Comparison of ENCODE assay signal across 15 cellular contexts in genomic region chr1:119964673-119965363, GRCh38.
DNase-seq lines count a peak whose midpoint lies in the region; ATAC-seq and TF ChIP-seq lines count a peak whose summit lies in the region.
"Had no signal": no experiment of that assay in that cellular context is flagged by ENCODE, and none has a peak within 500 bp of the region (broad histone marks: within the 10 kb centered on the region; RNA-seq: fewer than 3 reads in every experiment).

No MANE protein-coding gene starts in this region.

- peaks cover 3% of the 10 kb centered on the region for H3K27me3 Mint-ChIP-seq in brain
- H3K27me3 Mint-ChIP-seq: naive B cell; stimulated activated naive CD8-positive, alpha-beta T cell treated with anti-CD3 and anti-CD28 coated beads, Interleukin-15, Interleukin-2, amounts not matched to agents 100 ng/mL and 50 ng/mL, for 24 hours had no signal

- H3K4me1 Mint-ChIP-seq in brain: peaks cover 66% of the 10 kb centered on the region
- H3K4me1 Mint-ChIP-seq: H9 had no signal

- no peak overlapping the region for H2AFZ ChIP-seq in GM23248

- H3K4me1 ChIP-seq in GM23248 (ENCODE audit: insufficient read depth) (peaks cover 36% of the 10 kb centered on the region), skeletal muscle satellite cell (ENCODE audit: control insufficient read depth, insufficient read depth, low read length) (peaks cover 44% of the 10 kb centered on the region)
- H3K4me1 ChIP-seq: SJCRH30 had no signal

- peak overlapping the region; percentile 20 for H3K4me2 ChIP-seq in GM23248 (ENCODE audit: unreplicated experiment)
- H3K4me2 ChIP-seq in skeletal muscle satellite cell (ENCODE audit: low read length): peak overlapping the region; percentile 40

- H3K79me2 ChIP-seq in GM23248 (ENCODE audit: insufficient read depth): peaks cover 55% of the 10 kb centered on the region

- H3K27me3 ChIP-seq in GM23248 (replicated peaks; ENCODE audit: insufficient read depth) (no peaks in the 10 kb centered on the region), skeletal muscle satellite cell (ENCODE audit: control insufficient read depth, insufficient read depth, low read length) (no peaks in the 10 kb centered on the region)
- H3K27me3 ChIP-seq: SJCRH30 had no signal

- no peak for TF ChIP-seq CTCF in brain (conservative IDR thresholded peaks at IDR 0.05)

- peak overlapping the region; percentile 45 for H3K27ac ChIP-seq in GM23248
- H3K27ac ChIP-seq: SJCRH30 had no signal

- ATAC-seq in left cardiac atrium (peak; percentile 39 to 51), HG03095 (IDR thresholded peaks at IDR 0.05; ENCODE audit: unreplicated experiment) (no peak)

- DNase-seq in GM23248 (peak; percentile 60), left cardiac atrium (no peak), kidney tubule cell (ENCODE audit: low spot score) (no peak), HuH-7.5 (ENCODE audit: low spot score) (no peak), NCI-H1417 treated with DMSO at 0.1 percent for 48 hours (lab: John Stamatoyannopoulos, UW) (no peak)
- DNase-seq: activated CD4-positive, alpha-beta T cell treated with anti-CD3 and anti-CD28 coated beads for 1 hour; activated effector memory CD4-positive, alpha-beta T cell treated with Interleukin-2 at 50 U/mL for 16 hours; H9; naive B cell; NCI-H510A had no signal

- H3K4me3 Mint-ChIP-seq in brain: peak overlapping the region in 1 of 5 experiments; percentile 40
- H3K4me3 Mint-ChIP-seq: H9; naive B cell; stimulated activated naive CD8-positive, alpha-beta T cell treated with anti-CD3 and anti-CD28 coated beads, Interleukin-15, Interleukin-2, amounts not matched to agents 100 ng/mL and 50 ng/mL, for 24 hours had no signal

- intact Hi-C loops in left cardiac atrium (cut with DNase I): no loop called here

- peak overlapping the region; percentile 54 to 97 (median 94) for H3K27ac Mint-ChIP-seq in brain
- H3K27ac Mint-ChIP-seq: stimulated activated naive CD8-positive, alpha-beta T cell treated with anti-CD3 and anti-CD28 coated beads, Interleukin-15, Interleukin-2, amounts not matched to agents 100 ng/mL and 50 ng/mL, for 24 hours had no signal

- H3K9me2 ChIP-seq in GM23248 (ENCODE audit: insufficient read depth): no peaks in the 10 kb centered on the region

- H3K36me3 ChIP-seq in GM23248 (ENCODE audit: low read depth): peaks cover 52% of the 10 kb centered on the region
- H3K36me3 ChIP-seq in skeletal muscle satellite cell (ENCODE audit: insufficient read depth, low read length): peaks cover 76% of the 10 kb centered on the region

- H4K20me1 ChIP-seq in GM23248 (ENCODE audit: insufficient read depth): no peaks in the 10 kb centered on the region; the same call in 1 of the 2 replicates

- H3K9me3 ChIP-seq in GM23248 (ENCODE audit: low read depth): no peaks in the 10 kb centered on the region
- H3K9me3 ChIP-seq in skeletal muscle satellite cell (replicated peaks; ENCODE audit: low read length): no peaks in the 10 kb centered on the region
- H3K9me3 ChIP-seq: SJCRH30 had no signal

- no peaks in the 10 kb centered on the region for H3K9me3 Mint-ChIP-seq in brain
- H3K9me3 Mint-ChIP-seq: H9; naive B cell; stimulated activated naive CD8-positive, alpha-beta T cell treated with anti-CD3 and anti-CD28 coated beads, Interleukin-15, Interleukin-2, amounts not matched to agents 100 ng/mL and 50 ng/mL, for 24 hours had no signal

- H3K4me3 ChIP-seq in GM23248: no peak overlapping the region
- peak overlapping the region; percentile 6 for H3K4me3 ChIP-seq in skeletal muscle satellite cell (ENCODE audit: low read length)
- H3K4me3 ChIP-seq: SJCRH30 had no signal

- H3F3A ChIP-seq in GM23248 (ENCODE audit: insufficient read depth): peaks cover 45% of the 10 kb centered on the region

- in situ Hi-C loops in GM23248 (cut with MboI): no loop called here

- 0 to 5% methylated on average over 1 of the region's 1 CpG for WGBS in GM23248 (ENCODE audit: low coverage in 1 of 2, low lambda C conversion rate in 2 of 2, missing lambda C conversion rate in 2 of 2), 2 experiments

- H3K36me3 Mint-ChIP-seq in brain: peaks cover 45% of the 10 kb centered on the region

- H3K9ac ChIP-seq in GM23248 (0 out of 2 replicates have a peak overlapping the region, but pooled peaks have one; percentile 1), skeletal muscle satellite cell (ENCODE audit: low read depth, low read length) (no peak overlapping the region)
